Comparison of ENCODE assay signal across 8 cellular contexts in the genomic region with DNA sequence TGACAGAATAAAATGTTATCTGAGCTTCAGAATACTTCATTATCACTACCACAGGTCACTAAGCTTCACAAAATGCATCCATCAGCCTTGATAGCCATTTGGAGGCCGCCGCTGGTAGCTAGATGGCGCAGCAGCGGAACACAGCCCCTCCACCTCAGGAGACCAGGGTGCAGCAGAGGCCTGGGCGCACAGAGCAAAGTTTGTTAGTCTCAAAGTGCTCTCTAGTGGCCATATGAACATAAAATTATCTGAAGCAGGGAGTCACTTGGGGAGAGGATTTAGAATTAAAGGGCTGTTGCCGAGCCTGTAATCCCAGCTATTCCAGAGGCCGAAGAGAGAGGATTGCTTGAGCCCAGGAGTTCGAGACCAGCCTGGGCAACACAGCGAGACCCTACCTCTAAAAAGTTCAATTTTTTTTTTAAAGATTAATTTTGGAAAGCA. TPM values are rescaled to one million over a fixed set of nuclear protein-coding genes. Genes with fewer than 3 reads are reported as not detected.
DNase-seq lines count a peak whose midpoint lies in the region; ATAC-seq and TF ChIP-seq lines count a peak whose summit lies in the region.

No MANE protein-coding gene starts in this region.

- no peaks in the 10 kb centered on the region for H4K20me1 ChIP-seq in fibroblast of lung (ENCODE audit: control insufficient read depth, extremely low read depth, insufficient read depth, low read length)

- no peak overlapping the region for H3K27ac ChIP-seq in fibroblast of lung (ENCODE audit: insufficient read depth, low read length)
- no peak overlapping the region for H3K27ac ChIP-seq in ovary

- intact Hi-C loops in ovary (cut with DNase I): no loop called here

- no peak for TF ChIP-seq POLR2A in ovary (IDR thresholded peaks at IDR 0.05)

- H3K36me3 ChIP-seq in fibroblast of lung (ENCODE audit: control insufficient read depth, insufficient read depth, low read length) (no peaks in the 10 kb centered on the region), ovary (no peaks in the 10 kb centered on the region)

- no peak overlapping the region for H2AFZ ChIP-seq in fibroblast of lung (ENCODE audit: low read length)

- H3K4me1 ChIP-seq in fibroblast of lung (ENCODE audit: control insufficient read depth, extremely low read depth, insufficient read depth, low read length): peaks cover 10% of the 10 kb centered on the region
- H3K4me1 ChIP-seq in ovary (ENCODE audit: insufficient read depth): no peaks in the 10 kb centered on the region

- TF ChIP-seq EP300 in ovary (IDR thresholded peaks at IDR 0.05): no peak

- WGBS in ovary, 3 donors: 59 to 63% (median 61%) methylated on average over 9 of the region's 9 CpGs

- H3K27me3 ChIP-seq in fibroblast of lung (ENCODE audit: control insufficient read depth, insufficient read depth, low read length) (no peaks in the 10 kb centered on the region), ovary (no peaks in the 10 kb centered on the region)

- H3K9ac ChIP-seq in fibroblast of lung (ENCODE audit: insufficient read depth, low read length): no peak overlapping the region

- no peaks in the 10 kb centered on the region for H3K9me3 ChIP-seq in fibroblast of lung (ENCODE audit: control insufficient read depth, insufficient read depth, low read depth, low read length)
- H3K9me3 ChIP-seq in ovary: no peaks in the 10 kb centered on the region

- H3K4me3 ChIP-seq in fibroblast of lung (replicated peaks in 1 of 4; ENCODE audit: control extremely low read depth in 1 of 4, insufficient read depth in 1 of 4, low read depth in 3 of 4, low read length in 4 of 4) (no peak overlapping the region), ovary (no peak overlapping the region)

- H3K79me2 ChIP-seq in fibroblast of lung (ENCODE audit: control insufficient read depth, insufficient read depth, low read length): no peaks in the 10 kb centered on the region

- ATAC-seq in GM19463 (IDR thresholded peaks at IDR 0.05; ENCODE audit: unreplicated experiment) (peak; percentile 100), HG03460 (IDR thresholded peaks at IDR 0.05; ENCODE audit: unreplicated experiment) (peak; percentile 100)

- TF ChIP-seq CTCF in fibroblast of lung (conservative IDR thresholded peaks at IDR 0.05 in 1 of 2, IDR thresholded peaks at IDR 0.05 in 1 of 2; ENCODE audit: low read depth in 1 of 2, low read length in 2 of 2) (peak; percentile 39 to 61), ovary (IDR thresholded peaks at IDR 0.05) (peak in 1 of 3 donors; percentile 26)

- no peak overlapping the region for H3K4me2 ChIP-seq in fibroblast of lung (ENCODE audit: extremely low read depth, insufficient read depth, low read length)

- DNase-seq in D341Med (ENCODE audit: low spot score) (peak; percentile 84), NOMO-1 (lab: John Stamatoyannopoulos, UW; ENCODE audit: unreplicated experiment in 2 of 2) (peak; percentile 83 to 84), activated T-cell treated with anti-CD3 and anti-CD28 coated beads for 1 hour (ENCODE audit: low read depth) (peak; percentile 40), fibroblast of lung (ENCODE audit: low read depth in 2 of 2) (peak; percentile 82 to 84), ovary (peak; percentile 25 to 55 (median 47)), KG1 (lab: John Stamatoyannopoulos, UW) (no peak)

RNA-seq across cellular contexts. Expression of a gene that starts 8.1 kb away (rescaled TPM):
- total RNA-seq in fibroblast of lung (70.4 and 88.8 TPM in 2 replicates), ovary (10 to 100 TPM; 34.1 to 99.3 (median 91.6) TPM)
- polyA plus RNA-seq in fibroblast of lung (140 and 182 TPM in 2 replicates), ovary (100 to 1,000 TPM in 1 of 2 donors, 10 to 100 TPM in 1; 69.5 to 272 TPM)
- 126 and 152 TPM in 2 replicates for polyA plus RNA-seq in fibroblast of lung (2012)
- polyA minus RNA-seq in fibroblast of lung (ENCODE audit: low replicate concordance): 58.8 and 65.1 TPM in 2 replicates
